In the genomic region with DNA sequence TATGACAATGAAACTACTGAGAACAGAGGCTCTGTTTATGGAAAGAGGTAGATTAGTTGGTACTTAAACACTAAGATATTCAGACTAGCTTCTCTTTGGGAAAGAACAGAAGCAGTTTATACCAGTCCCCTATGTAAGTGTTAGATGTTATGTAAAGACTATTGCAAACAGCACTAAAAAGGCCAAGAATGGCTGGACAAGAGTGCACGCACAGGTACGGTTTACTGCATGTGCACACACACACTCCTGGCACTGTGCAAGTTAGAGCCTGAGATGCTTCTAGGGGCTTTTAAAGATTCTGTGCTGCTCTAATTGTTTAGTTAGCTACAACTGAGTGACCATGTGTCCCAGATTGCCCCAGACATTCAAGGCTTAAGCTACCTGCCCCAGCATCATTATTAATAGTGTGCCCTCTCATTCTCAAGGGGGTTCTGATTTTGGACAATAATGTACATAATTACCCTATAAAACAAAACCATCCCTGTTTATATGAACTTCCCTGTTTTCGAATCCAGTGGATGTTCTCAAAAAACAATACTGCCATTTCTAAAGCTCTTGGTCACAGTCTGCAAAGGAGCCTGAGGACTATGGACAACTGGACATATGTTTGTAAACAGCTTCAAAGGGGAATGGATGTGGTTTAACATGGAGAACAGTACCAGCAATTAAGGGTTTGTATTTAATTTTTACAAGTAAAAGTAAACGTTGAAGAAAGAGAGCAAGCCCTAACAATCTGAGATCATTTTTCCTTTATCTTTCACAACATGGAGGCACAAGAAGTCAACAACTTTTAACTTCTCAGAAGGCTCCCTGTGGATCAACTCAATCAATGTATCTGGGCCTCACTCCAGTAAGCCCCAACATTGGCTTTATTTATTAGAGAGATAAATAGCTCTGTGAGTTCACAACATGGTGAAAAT, we compare ENCODE assay signal across 7 cellular contexts. TPM values are rescaled to one million over a fixed set of nuclear protein-coding genes. Genes with fewer than 3 reads are reported as not detected.
DNase-seq lines count a peak whose midpoint lies in the region; ATAC-seq and TF ChIP-seq lines count a peak whose summit lies in the region.

No MANE protein-coding gene starts in this region.

- peak overlapping the region; percentile 84 for H3K9ac ChIP-seq in smooth muscle cell (ENCODE audit: low read depth)

- H3K27me3 ChIP-seq in gastroesophageal sphincter: no peaks in the 10 kb centered on the region
- H3K27me3 ChIP-seq in smooth muscle cell (ENCODE audit: low read depth): no peaks in the 10 kb centered on the region

- H3K4me1 ChIP-seq in HEK293 (ENCODE audit: control insufficient read depth, insufficient read depth, low read length) (peaks cover 19% of the 10 kb centered on the region), gastroesophageal sphincter (peaks cover 2 to 76% (median 21%) of the 10 kb centered on the region in 3 donors), smooth muscle cell (ENCODE audit: low read depth) (peaks cover 54% of the 10 kb centered on the region)

- no peak overlapping the region for H3K27ac ChIP-seq in HEK293 (ENCODE audit: extremely low read depth, low read depth, low read length)
- peak overlapping the region; percentile 94 to 98 (median 97) for H3K27ac ChIP-seq in gastroesophageal sphincter
- H3K27ac ChIP-seq in smooth muscle cell (ENCODE audit: low read depth): peak overlapping the region; percentile 98

- H3K4me2 ChIP-seq in smooth muscle cell: peak overlapping the region; percentile 96

- CTCF ChIA-PET in HEK293 (lab: Yijun Ruan, JAX): interaction anchor here (0.7 to 2.8 kb wide), 5 partner anchors 23 to 138 kb away, joined by 3 to 9 read pairs (median 4); no protein-coding TSS in a partner anchor

- H3F3A ChIP-seq in smooth muscle cell (ENCODE audit: low read depth): peaks cover 35% of the 10 kb centered on the region

- H3K36me3 ChIP-seq in HEK293 (ENCODE audit: control insufficient read depth in 2 of 2, insufficient read depth in 1 of 2, low read length in 2 of 2) (no peaks in the 10 kb centered on the region), gastroesophageal sphincter (no peaks in the 10 kb centered on the region), smooth muscle cell (ENCODE audit: low read depth) (no peaks in the 10 kb centered on the region)

- peaks cover 35% of the 10 kb centered on the region for H4K20me1 ChIP-seq in smooth muscle cell (ENCODE audit: low read depth)

- TF ChIP-seq CTCF in HEK293 (tag by site-specific recombination; IDR thresholded peaks at IDR 0.05): no peak
- no peak for TF ChIP-seq CTCF in WI38 (IDR thresholded peaks at IDR 0.05; ENCODE audit: low read depth, low read length)
- TF ChIP-seq CTCF in gastroesophageal sphincter (IDR thresholded peaks at IDR 0.05): no peak
- no peak for TF ChIP-seq CTCF in smooth muscle cell (IDR thresholded peaks at IDR 0.05; ENCODE audit: borderline replicate concordance, insufficient read depth, poor library complexity, severe bottlenecking)

- WGBS in gastroesophageal sphincter (ENCODE audit: low coverage in 1 of 2), 2 donors: 32 to 41% methylated on average over 3 to 4 of the region's 4 CpGs
- 60% methylated on average over 4 of the region's 4 CpGs for WGBS in smooth muscle cell (ENCODE audit: low lambda C conversion rate)

- H3K9me3 ChIP-seq in HEK293 (ENCODE audit: control insufficient read depth, insufficient read depth, low read depth, low read length) (no peaks in the 10 kb centered on the region), gastroesophageal sphincter (no peaks in the 10 kb centered on the region), smooth muscle cell (replicated peaks; ENCODE audit: low read depth) (no peaks in the 10 kb centered on the region)

- no peak for DNase-seq in smooth muscle cell (lab: John Stamatoyannopoulos, UW; ENCODE audit: unreplicated experiment)
- DNase-seq in stimulated activated CD4-positive, alpha-beta T cell treated with anti-CD3 and anti-CD28 coated beads, Interleukin-15, amount 100 ng/mL, for 24 hours: no peak

- no peak for TF ChIP-seq POLR2A in gastroesophageal sphincter (IDR thresholded peaks at IDR 0.05)

- POLR2A ChIA-PET in HEK293 (lab: Yijun Ruan, JAX): interaction anchor here (0.7 to 1.5 kb wide), 2 partner anchors 26 to 41 kb away, joined by 3 read pairs; no protein-coding TSS in a partner anchor

- TF ChIP-seq EP300 in gastroesophageal sphincter (IDR thresholded peaks at IDR 0.05): no peak

- H2AFZ ChIP-seq in smooth muscle cell (ENCODE audit: low read depth): peak overlapping the region; percentile 75

- peak overlapping the region; percentile 82 for H3K4me3 ChIP-seq in HEK293 (ENCODE audit: low read depth, low read length)
- peak overlapping the region; percentile 78 for H3K4me3 ChIP-seq in WI38 (ENCODE audit: low read depth, low read length)
- H3K4me3 ChIP-seq in gastroesophageal sphincter: peak overlapping the region; percentile 62 to 95
- H3K4me3 ChIP-seq in smooth muscle cell: peak overlapping the region; percentile 82

- ATAC-seq in gastroesophageal sphincter (no peak), GM18909 (IDR thresholded peaks at IDR 0.05; ENCODE audit: poor library complexity, unreplicated experiment) (no peak), GM19035 (IDR thresholded peaks at IDR 0.05; ENCODE audit: unreplicated experiment) (no peak)

- peaks cover 49% of the 10 kb centered on the region for H3K79me2 ChIP-seq in smooth muscle cell (ENCODE audit: low read depth)

TF ChIP-seq in HEK293, 187 proteins besides CTCF, POLR2A, EP300 and RAD21 (continues in another document):
- TF ChIP-seq, protein P1, sequence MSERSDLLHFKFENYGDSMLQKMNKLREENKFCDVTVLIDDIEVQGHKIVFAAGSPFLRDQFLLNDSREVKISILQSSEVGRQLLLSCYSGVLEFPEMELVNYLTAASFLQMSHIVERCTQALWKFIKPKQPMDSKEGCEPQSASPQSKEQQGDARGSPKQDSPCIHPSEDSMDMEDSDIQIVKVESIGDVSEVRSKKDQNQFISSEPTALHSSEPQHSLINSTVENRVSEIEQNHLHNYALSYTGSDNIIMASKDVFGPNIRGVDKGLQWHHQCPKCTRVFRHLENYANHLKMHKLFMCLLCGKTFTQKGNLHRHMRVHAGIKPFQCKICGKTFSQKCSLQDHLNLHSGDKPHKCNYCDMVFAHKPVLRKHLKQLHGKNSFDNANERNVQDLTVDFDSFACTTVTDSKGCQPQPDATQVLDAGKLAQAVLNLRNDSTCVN (tag by site-specific recombination; optimal IDR thresholded peaks at IDR 0.05): no peak
- TF ChIP-seq ZNF366 (tag by site-specific recombination; conservative IDR thresholded peaks at IDR 0.05) (no peak), ZFP3 (tag by site-specific recombination; IDR thresholded peaks at IDR 0.05; ENCODE audit: low read depth) (no peak), ZNF416 (tag by site-specific recombination; IDR thresholded peaks at IDR 0.05) (no peak), ZNF600 (tag by site-specific recombination; IDR thresholded peaks at IDR 0.05) (no peak), SALL2 (tag by site-specific recombination; IDR thresholded peaks at IDR 0.05; ENCODE audit: borderline replicate concordance) (no peak), GLIS2 (tag by site-specific recombination; IDR thresholded peaks at IDR 0.05) (no peak), ZFP69B (tag by site-specific recombination; IDR thresholded peaks at IDR 0.05) (no peak), ZFP37 (tag by site-specific recombination; IDR thresholded peaks at IDR 0.05) (no peak), ZNF121 (tag by site-specific recombination; IDR thresholded peaks at IDR 0.05) (no peak)
- TF ChIP-seq, protein P2, sequence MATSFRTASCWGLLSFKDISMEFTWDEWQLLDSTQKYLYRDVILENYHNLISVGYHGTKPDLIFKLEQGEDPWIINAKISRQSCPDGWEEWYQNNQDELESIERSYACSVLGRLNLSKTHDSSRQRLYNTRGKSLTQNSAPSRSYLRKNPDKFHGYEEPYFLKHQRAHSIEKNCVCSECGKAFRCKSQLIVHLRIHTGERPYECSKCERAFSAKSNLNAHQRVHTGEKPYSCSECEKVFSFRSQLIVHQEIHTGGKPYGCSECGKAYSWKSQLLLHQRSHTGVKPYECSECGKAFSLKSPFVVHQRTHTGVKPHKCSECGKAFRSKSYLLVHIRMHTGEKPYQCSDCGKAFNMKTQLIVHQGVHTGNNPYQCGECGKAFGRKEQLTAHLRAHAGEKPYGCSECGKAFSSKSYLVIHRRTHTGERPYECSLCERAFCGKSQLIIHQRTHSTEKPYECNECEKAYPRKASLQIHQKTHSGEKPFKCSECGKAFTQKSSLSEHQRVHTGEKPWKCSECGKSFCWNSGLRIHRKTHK (tag by site-specific recombination; IDR thresholded peaks at IDR 0.05): no peak
- TF ChIP-seq, protein P3, sequence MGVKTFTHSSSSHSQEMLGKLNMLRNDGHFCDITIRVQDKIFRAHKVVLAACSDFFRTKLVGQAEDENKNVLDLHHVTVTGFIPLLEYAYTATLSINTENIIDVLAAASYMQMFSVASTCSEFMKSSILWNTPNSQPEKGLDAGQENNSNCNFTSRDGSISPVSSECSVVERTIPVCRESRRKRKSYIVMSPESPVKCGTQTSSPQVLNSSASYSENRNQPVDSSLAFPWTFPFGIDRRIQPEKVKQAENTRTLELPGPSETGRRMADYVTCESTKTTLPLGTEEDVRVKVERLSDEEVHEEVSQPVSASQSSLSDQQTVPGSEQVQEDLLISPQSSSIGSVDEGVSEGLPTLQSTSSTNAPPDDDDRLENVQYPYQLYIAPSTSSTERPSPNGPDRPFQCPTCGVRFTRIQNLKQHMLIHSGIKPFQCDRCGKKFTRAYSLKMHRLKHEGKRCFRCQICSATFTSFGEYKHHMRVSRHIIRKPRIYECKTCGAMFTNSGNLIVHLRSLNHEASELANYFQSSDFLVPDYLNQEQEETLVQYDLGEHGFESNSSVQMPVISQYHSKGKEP (tag by site-specific recombination; IDR thresholded peaks at IDR 0.05): no peak
- TF ChIP-seq, protein P4, sequence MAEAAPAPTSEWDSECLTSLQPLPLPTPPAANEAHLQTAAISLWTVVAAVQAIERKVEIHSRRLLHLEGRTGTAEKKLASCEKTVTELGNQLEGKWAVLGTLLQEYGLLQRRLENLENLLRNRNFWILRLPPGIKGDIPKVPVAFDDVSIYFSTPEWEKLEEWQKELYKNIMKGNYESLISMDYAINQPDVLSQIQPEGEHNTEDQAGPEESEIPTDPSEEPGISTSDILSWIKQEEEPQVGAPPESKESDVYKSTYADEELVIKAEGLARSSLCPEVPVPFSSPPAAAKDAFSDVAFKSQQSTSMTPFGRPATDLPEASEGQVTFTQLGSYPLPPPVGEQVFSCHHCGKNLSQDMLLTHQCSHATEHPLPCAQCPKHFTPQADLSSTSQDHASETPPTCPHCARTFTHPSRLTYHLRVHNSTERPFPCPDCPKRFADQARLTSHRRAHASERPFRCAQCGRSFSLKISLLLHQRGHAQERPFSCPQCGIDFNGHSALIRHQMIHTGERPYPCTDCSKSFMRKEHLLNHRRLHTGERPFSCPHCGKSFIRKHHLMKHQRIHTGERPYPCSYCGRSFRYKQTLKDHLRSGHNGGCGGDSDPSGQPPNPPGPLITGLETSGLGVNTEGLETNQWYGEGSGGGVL (tag by site-specific recombination; IDR thresholded peaks at IDR 0.05): no peak

RNA-seq across cellular contexts. Expression of a gene that starts 2.0 kb away (rescaled TPM):
- total RNA-seq in gastroesophageal sphincter: 10 to 100 TPM; 72.7 to 92.2 (median 88.3) TPM
- 34.2 and 39.3 TPM in 2 replicates for total RNA-seq in smooth muscle cell
- polyA plus RNA-seq in smooth muscle cell: 8.5 and 10.2 TPM in 2 replicates
